ENCODE assay signal across 9 cellular contexts in the genomic region with DNA sequence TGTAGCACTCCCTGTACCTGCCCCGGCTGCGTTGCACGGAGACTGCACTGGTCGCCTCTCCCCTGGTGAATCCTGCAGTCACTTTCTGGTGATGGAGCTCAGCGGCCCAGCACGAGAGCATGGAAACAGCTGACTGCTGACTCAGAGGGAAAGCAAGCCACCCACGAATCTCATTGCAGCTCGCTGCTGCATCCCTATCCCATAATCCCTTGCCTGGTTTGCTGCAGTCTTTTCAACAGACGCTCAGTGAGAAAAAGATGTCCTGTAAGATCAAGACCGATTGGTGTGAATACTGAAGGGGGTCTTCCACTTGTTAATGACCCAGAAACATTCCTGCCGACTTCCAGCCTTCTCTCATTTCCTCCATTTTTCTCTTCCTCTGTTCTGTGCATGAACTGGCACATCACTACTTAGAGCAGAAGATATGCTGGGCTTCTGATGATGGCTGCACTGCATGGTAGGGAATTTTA. TPM values are rescaled to one million over a fixed set of nuclear protein-coding genes. Genes with fewer than 3 reads are reported as not detected.
DNase-seq lines count a peak whose midpoint lies in the region; ATAC-seq, FAIRE-seq and TF ChIP-seq lines count a peak whose summit lies in the region.
"Had no signal": no experiment of that assay in that cellular context is flagged by ENCODE, and none has a peak within 500 bp of the region (broad histone marks: within the 10 kb centered on the region; RNA-seq: fewer than 3 reads in every experiment).

No MANE protein-coding gene starts in this region.

- peak; percentile 53 to 82 for DNase-seq in fibroblast of lung (ENCODE audit: low read depth in 2 of 2)
- no peak for DNase-seq in pancreas
- DNase-seq in body of pancreas = no peak
- DNase-seq in RPMI8226 = no peak

- TF ChIP-seq CTCF in WI38 (IDR thresholded peaks at IDR 0.05; ENCODE audit: low read depth, low read length) (no peak), fibroblast of lung (conservative IDR thresholded peaks at IDR 0.05 in 1 of 2, IDR thresholded peaks at IDR 0.05 in 1 of 2; ENCODE audit: low read depth in 1 of 2, low read length in 2 of 2) (no peak), pancreas (IDR thresholded peaks at IDR 0.05) (no peak), body of pancreas (IDR thresholded peaks at IDR 0.05) (no peak)

- H3K27ac ChIP-seq in fibroblast of lung (ENCODE audit: insufficient read depth, low read length) (no peak overlapping the region), pancreas (no peak overlapping the region), body of pancreas (no peak overlapping the region)

- ATAC-seq in GM18498 (IDR thresholded peaks at IDR 0.05; ENCODE audit: unreplicated experiment) = peak; percentile 54
- peak; percentile 67 for ATAC-seq in HG02763 (IDR thresholded peaks at IDR 0.05; ENCODE audit: unreplicated experiment)
- ATAC-seq in pancreas = peak in 3 of 4 donors; percentile 60 to 74 (median 64)
- ATAC-seq in body of pancreas = no peak
- ATAC-seq in GM21381 (IDR thresholded peaks at IDR 0.05; ENCODE audit: unreplicated experiment) = no peak

- peaks cover 7% of the 10 kb centered on the region for H3K4me1 ChIP-seq in fibroblast of lung (ENCODE audit: control insufficient read depth, extremely low read depth, insufficient read depth, low read length)
- no peaks in the 10 kb centered on the region for H3K4me1 ChIP-seq in pancreas
- H3K4me1 ChIP-seq in body of pancreas = no peaks in the 10 kb centered on the region

- 75 to 79% methylated on average over 11 of the region's 11 CpGs for WGBS in pancreas, 2 donors
- 54 to 81% methylated on average over 11 of the region's 11 CpGs for WGBS in body of pancreas, 2 donors

- FAIRE-seq in pancreas (lab: Jason Lieb, UNC) = no peak

- H3K9ac ChIP-seq in fibroblast of lung (ENCODE audit: insufficient read depth, low read length) = no peak overlapping the region

- H2AFZ ChIP-seq in fibroblast of lung (ENCODE audit: low read length) = peak overlapping the region; percentile 64

- H3K36me3 ChIP-seq in fibroblast of lung (ENCODE audit: control insufficient read depth, insufficient read depth, low read length) = no peaks in the 10 kb centered on the region
- no peaks in the 10 kb centered on the region for H3K36me3 ChIP-seq in pancreas
- H3K36me3 ChIP-seq in body of pancreas (replicated peaks in 1 of 2; ENCODE audit: insufficient read depth in 1 of 2, low read depth in 2 of 2) = no peaks in the 10 kb centered on the region

- no peaks in the 10 kb centered on the region for H3K27me3 ChIP-seq in fibroblast of lung (ENCODE audit: control insufficient read depth, insufficient read depth, low read length)
- H3K27me3 ChIP-seq in pancreas = no peaks in the 10 kb centered on the region
- no peaks in the 10 kb centered on the region for H3K27me3 ChIP-seq in body of pancreas

- H3K4me3 ChIP-seq in WI38 (ENCODE audit: low read depth, low read length) = peak overlapping the region; percentile 14; the same call in 1 of the 2 replicates
- H3K4me3 ChIP-seq in fibroblast of lung (replicated peaks in 1 of 4; ENCODE audit: control extremely low read depth in 1 of 4, insufficient read depth in 1 of 4, low read depth in 3 of 4, low read length in 4 of 4) = peak overlapping the region in 1 of 4 experiments; percentile 32
- no peak overlapping the region for H3K4me3 ChIP-seq in pancreas
- H3K4me3 ChIP-seq in body of pancreas = no peak overlapping the region
- H3K4me3 ChIP-seq: skin epidermis had no signal

- TF ChIP-seq POLR2A in body of pancreas (IDR thresholded peaks at IDR 0.05) = no peak

- H3K4me2 ChIP-seq in fibroblast of lung (ENCODE audit: extremely low read depth, insufficient read depth, low read length) = peak overlapping the region; percentile 37

- peaks cover 2% of the 10 kb centered on the region for H3K79me2 ChIP-seq in fibroblast of lung (ENCODE audit: control insufficient read depth, insufficient read depth, low read length)

- H4K20me1 ChIP-seq in fibroblast of lung (ENCODE audit: control insufficient read depth, extremely low read depth, insufficient read depth, low read length) = no peaks in the 10 kb centered on the region

- no peaks in the 10 kb centered on the region for H3K9me3 ChIP-seq in fibroblast of lung (ENCODE audit: control insufficient read depth, insufficient read depth, low read depth, low read length)
- no peaks in the 10 kb centered on the region for H3K9me3 ChIP-seq in pancreas
- no peaks in the 10 kb centered on the region for H3K9me3 ChIP-seq in body of pancreas

- intact Hi-C loops in pancreas (cut with DNase I) = no loop called here
- intact Hi-C loops in body of pancreas (cut with DNase I) = no loop called here

RNA-seq across cellular contexts. Expression of a gene that starts 52.9 kb away (rescaled TPM):
- total RNA-seq in fibroblast of lung (70.4 and 90.8 TPM in 2 replicates), pancreas (10 to 100 TPM; 17.6 to 39.2 (median 25.5) TPM), body of pancreas (10 to 100 TPM; 31.3 to 42.0 TPM)
- polyA plus RNA-seq in fibroblast of lung (39.6 and 41.2 TPM in 2 replicates), pancreas (10 to 100 TPM; 11.0 to 11.9 TPM)
- 23.4 and 23.5 TPM in 2 replicates for polyA plus RNA-seq in fibroblast of lung (2012)
- 110 and 116 TPM in 2 replicates for polyA minus RNA-seq in fibroblast of lung (ENCODE audit: low replicate concordance)

Comparison
In these comparisons a context has a peak if more than half of its experiments do, and no peak if none do; other contexts are left out.
1. ATAC-seq: peak in GM18498 (single experiment), HG02763 (single experiment) and pancreas (3 of 4); none in body of pancreas (single experiment) and GM21381 (single experiment).
2. DNase-seq: peak in fibroblast of lung (2 of 2); none in pancreas (0 of 6), body of pancreas (0 of 4) and RPMI8226 (single experiment).